ENCODE assay signal across 11 cellular contexts in genomic region chr12:77231548-77231947, GRCh38.
DNase-seq lines count a peak whose midpoint lies in the region; ATAC-seq and TF ChIP-seq lines count a peak whose summit lies in the region.
"Had no signal": no experiment of that assay in that cellular context is flagged by ENCODE, and none has a peak within 500 bp of the region (broad histone marks: within the 10 kb centered on the region; RNA-seq: fewer than 3 reads in every experiment).

No MANE protein-coding gene starts in this region.

- CTCF ChIA-PET in CD8-positive, alpha-beta memory T cell (lab: Charles Lee), result no interaction called here

- no peak overlapping the region for H3K27ac ChIP-seq in CD8-positive, alpha-beta memory T cell (ENCODE audit: low read depth, low read length)
- H3K27ac ChIP-seq: cardiac muscle cell had no signal

- no peaks in the 10 kb centered on the region for H3K27me3 Mint-ChIP-seq in progenitor cell of endocrine pancreas
- H3K27me3 Mint-ChIP-seq in CD8-positive, alpha-beta memory T cell, result no peaks in the 10 kb centered on the region

- in situ Hi-C loops in Caki2 (cut with HindIII; ENCODE audit: low pct_unique_long_range_greater_than_20kb, low sequenced_read_pairs), result no loop called here

- peaks cover 9% of the 10 kb centered on the region for H3K4me1 Mint-ChIP-seq in progenitor cell of endocrine pancreas (ENCODE audit: low read depth)
- H3K4me1 Mint-ChIP-seq in CD8-positive, alpha-beta memory T cell, result no peaks in the 10 kb centered on the region

- no peaks in the 10 kb centered on the region for H3K9me3 Mint-ChIP-seq in progenitor cell of endocrine pancreas (ENCODE audit: low read depth)
- peaks cover 0 to 3% (median 3%) of the 10 kb centered on the region in 5 donors for H3K9me3 Mint-ChIP-seq in CD8-positive, alpha-beta memory T cell

- no peaks in the 10 kb centered on the region for H3K9me3 ChIP-seq in CD8-positive, alpha-beta memory T cell (ENCODE audit: low read length)

- no peak for TF ChIP-seq CTCF in progenitor cell of endocrine pancreas (IDR thresholded peaks at IDR 0.05; ENCODE audit: unreplicated experiment)

- no peak overlapping the region for H3K4me3 ChIP-seq in CD8-positive, alpha-beta memory T cell (ENCODE audit: low read length)
- H3K4me3 ChIP-seq: cardiac muscle cell had no signal

- no peaks in the 10 kb centered on the region for H3K27me3 ChIP-seq in CD8-positive, alpha-beta memory T cell (ENCODE audit: insufficient read depth, low read length, poor library complexity, severe bottlenecking)
- H3K27me3 ChIP-seq: cardiac muscle cell had no signal

- H3K36me3 ChIP-seq in CD8-positive, alpha-beta memory T cell (ENCODE audit: insufficient read depth, low read length), result no peaks in the 10 kb centered on the region
- H3K36me3 ChIP-seq: cardiac muscle cell had no signal

- no peaks in the 10 kb centered on the region for H3K36me3 Mint-ChIP-seq in progenitor cell of endocrine pancreas (ENCODE audit: insufficient read depth)
- H3K36me3 Mint-ChIP-seq in CD8-positive, alpha-beta memory T cell, result no peaks in the 10 kb centered on the region

- no peak overlapping the region for H3K4me3 Mint-ChIP-seq in progenitor cell of endocrine pancreas (ENCODE audit: low read depth)
- no peak overlapping the region for H3K4me3 Mint-ChIP-seq in CD8-positive, alpha-beta memory T cell

- peak; percentile 14 for DNase-seq in Caki2 (ENCODE audit: low read depth)
- peak; percentile 94 for DNase-seq in fibroblast of peridontal ligament (ENCODE audit: extremely low read depth)
- DNase-seq in progenitor cell of endocrine pancreas (ENCODE audit: low spot score, unreplicated experiment), result no peak
- DNase-seq in CD8-positive, alpha-beta memory T cell, result no peak
- no peak for DNase-seq in iPS-NIHi7 (ENCODE audit: extremely low spot score)
- DNase-seq in activated naive CD4-positive, alpha-beta T cell (lab: John Stamatoyannopoulos, UW), result no peak
- DNase-seq: islet precursor cell, NCI-H524 treated with DMSO at 0.1 percent for 48 hours had no signal

- POLR2A ChIA-PET in CD8-positive, alpha-beta memory T cell (lab: Charles Lee), result no interaction called here

- peak overlapping the region; percentile 15 for H3K27ac Mint-ChIP-seq in progenitor cell of endocrine pancreas
- no peak overlapping the region for H3K27ac Mint-ChIP-seq in CD8-positive, alpha-beta memory T cell

- no peaks in the 10 kb centered on the region for H3K4me1 ChIP-seq in CD8-positive, alpha-beta memory T cell (ENCODE audit: insufficient read depth, low read length)

- ATAC-seq in SK-N-SH treated with all-trans-retinoic acid at 6 μM for 48 hours (peak; percentile 77), HG03045 (IDR thresholded peaks at IDR 0.05; ENCODE audit: unreplicated experiment) (no peak)

TF ChIP-seq in SK-N-SH treated with all-trans-retinoic acid at 6 μM for 48 hours, 23 proteins besides CTCF, POLR2A, EP300 and RAD21:
- TF ChIP-seq ZFP30 (CRISPR knock-in tag; IDR thresholded peaks at IDR 0.05) (no peak), ZC3H10 (CRISPR knock-in tag; IDR thresholded peaks at IDR 0.05) (no peak), OSR1 (CRISPR knock-in tag; IDR thresholded peaks at IDR 0.05) (no peak), ESRRG (CRISPR knock-in tag; IDR thresholded peaks at IDR 0.05) (no peak), TSHZ2 (CRISPR knock-in tag; IDR thresholded peaks at IDR 0.05) (no peak), GLIS3 (CRISPR knock-in tag; IDR thresholded peaks at IDR 0.05) (no peak), BACH2 (CRISPR knock-in tag; IDR thresholded peaks at IDR 0.05; ENCODE audit: borderline replicate concordance) (no peak), RARB (CRISPR knock-in tag; IDR thresholded peaks at IDR 0.05) (no peak), CSDC2 (CRISPR knock-in tag; IDR thresholded peaks at IDR 0.05) (no peak), TCF4 (CRISPR knock-in tag; IDR thresholded peaks at IDR 0.05; ENCODE audit: borderline replicate concordance) (0 out of 2 replicates have a peak, but pooled peaks have one; percentile 49), CSRNP3 (CRISPR knock-in tag; IDR thresholded peaks at IDR 0.05) (no peak), ISL1 (CRISPR knock-in tag; IDR thresholded peaks at IDR 0.05) (peak; percentile 91)

Comparison
In these comparisons a context has a peak if more than half of its experiments do, and no peak if none do; other contexts are left out.
1. DNase-seq: peak in Caki2 (single experiment) and fibroblast of peridontal ligament (single experiment); none in progenitor cell of endocrine pancreas (single experiment), CD8-positive, alpha-beta memory T cell (0 of 5), iPS-NIHi7 (single experiment) and activated naive CD4-positive, alpha-beta T cell (0 of 4).